ENCODE assay signal across 9 cellular contexts in genomic region chr16:56695246-56695645, GRCh38. TPM values are rescaled to one million over a fixed set of nuclear protein-coding genes. Genes with fewer than 3 reads are reported as not detected.
"Had no signal": no experiment of that assay in that cellular context is flagged by ENCODE, and none has a peak within 500 bp of the region (broad histone marks: within the 10 kb centered on the region; RNA-seq: fewer than 3 reads in every experiment).

No MANE protein-coding gene starts in this region.

- H2AFZ ChIP-seq: GM23338 had no signal

- ATAC-seq: GM23338 had no signal

- H3K4me2 ChIP-seq: GM23338 had no signal

- DNase-seq: H9, HCEC 1CT, KBM-7 had no signal

- H3K27ac ChIP-seq: HL-60 had no signal

- H3K4me3 ChIP-seq: GM23338 had no signal

- FAIRE-seq: H1, H54 had no signal

RNA-seq across cellular contexts. Expression of gene MT1H, which starts 25.6 kb away (rescaled TPM):
- total RNA-seq: HT1080 had no signal
- polyA plus RNA-seq: IgD-negative memory B cell had no signal

RNA-seq across cellular contexts. Expression of gene MT1G, which starts 27.4 kb away (rescaled TPM):
- polyA plus RNA-seq: IgD-negative memory B cell had no signal

RNA-seq across cellular contexts. Expression of gene MT1F, which starts 37.5 kb away (rescaled TPM):
- total RNA-seq: HT1080 had no signal
